Comparison of ENCODE assay signal across 17 cellular contexts in genomic region chr13:101576452-101576851, GRCh38.
DNase-seq lines count a peak whose midpoint lies in the region; ATAC-seq, FAIRE-seq and TF ChIP-seq lines count a peak whose summit lies in the region.
"Had no signal": no experiment of that assay in that cellular context is flagged by ENCODE, and none has a peak within 500 bp of the region (broad histone marks: within the 10 kb centered on the region; RNA-seq: fewer than 3 reads in every experiment).

No MANE protein-coding gene starts in this region.

- H3K4ac ChIP-seq in mesenchymal stem cell (ENCODE audit: low read depth in 1 of 2, low read length in 2 of 2): no peak overlapping the region

- H2AFZ ChIP-seq in mesenchymal stem cell (ENCODE audit: low read depth, low read length): no peak overlapping the region
- H2AFZ ChIP-seq: GM23248 had no signal

- FAIRE-seq in bronchial epithelial cell (lab: Jason Lieb, UNC): no peak
- FAIRE-seq: TTC549 had no signal

- H3K27me3 ChIP-seq in bronchial epithelial cell (ENCODE audit: control insufficient read depth, insufficient read depth, low read length): no peaks in the 10 kb centered on the region
- no peaks in the 10 kb centered on the region for H3K27me3 ChIP-seq in mesenchymal stem cell (ENCODE audit: control insufficient read depth in 1 of 2, insufficient read depth in 1 of 2, low read length in 2 of 2)
- peaks cover 14% of the 10 kb centered on the region for H3K27me3 ChIP-seq in BE2C
- H3K27me3 ChIP-seq: BLaER1 treated with 17β-estradiol and CSF1 and Interleukin-3, amounts not matched to agents 10 nM and 100 nM; esophagus squamous epithelium had no signal

- no peak overlapping the region for H3K4me2 ChIP-seq in mesenchymal stem cell (ENCODE audit: low read length, poor library complexity, severe bottlenecking)
- H3K4me2 ChIP-seq: BLaER1 treated with 17β-estradiol and CSF1 and Interleukin-3, amounts not matched to agents 10 nM and 100 nM had no signal

- no peaks in the 10 kb centered on the region for H3K79me1 ChIP-seq in mesenchymal stem cell (replicated peaks; ENCODE audit: low read length, poor library complexity, severe bottlenecking)

- no peak overlapping the region for H2AK5ac ChIP-seq in mesenchymal stem cell (ENCODE audit: low read length, severe bottlenecking)

- no peak overlapping the region for H4K8ac ChIP-seq in mesenchymal stem cell (ENCODE audit: low read length)

- 35% methylated on average over 4 of the region's 4 CpGs for WGBS in mesenchymal stem cell

- no peak overlapping the region for H3K27ac ChIP-seq in mesenchymal stem cell (ENCODE audit: low read length, poor library complexity, severe bottlenecking)
- H3K27ac ChIP-seq: BLaER1 treated with 17β-estradiol and CSF1 and Interleukin-3, amounts not matched to agents 10 nM and 100 nM; esophagus squamous epithelium; GM23248 had no signal

- H3K36me3 ChIP-seq in bronchial epithelial cell (ENCODE audit: control insufficient read depth, insufficient read depth, low read length): no peaks in the 10 kb centered on the region
- no peaks in the 10 kb centered on the region for H3K36me3 ChIP-seq in mesenchymal stem cell (ENCODE audit: control insufficient read depth in 1 of 2, insufficient read depth in 2 of 2, low read depth in 1 of 2, low read length in 2 of 2)
- no peaks in the 10 kb centered on the region for H3K36me3 ChIP-seq in BE2C
- H3K36me3 ChIP-seq: BLaER1 treated with 17β-estradiol and CSF1 and Interleukin-3, amounts not matched to agents 10 nM and 100 nM; esophagus squamous epithelium had no signal

- no peak overlapping the region for H2BK12ac ChIP-seq in mesenchymal stem cell (ENCODE audit: low read length in 2 of 2)

- H3K4me3 ChIP-seq in bronchial epithelial cell (ENCODE audit: low read depth, low read length) (no peak overlapping the region), mesenchymal stem cell (ENCODE audit: insufficient read depth in 1 of 2, low read depth in 1 of 2, low read length in 2 of 2) (no peak overlapping the region), BE2C (ENCODE audit: low read depth, low read length) (no peak overlapping the region)
- H3K4me3 ChIP-seq: BLaER1 treated with 17β-estradiol and CSF1 and Interleukin-3, amounts not matched to agents 10 nM and 100 nM; esophagus squamous epithelium; GM23248; lung had no signal

- H3K14ac ChIP-seq in mesenchymal stem cell (ENCODE audit: low read length in 2 of 2): no peak overlapping the region

- TF ChIP-seq CTCF in bronchial epithelial cell (IDR thresholded peaks at IDR 0.05; ENCODE audit: insufficient read depth, low read length, severe bottlenecking) (no peak), BE2C (IDR thresholded peaks at IDR 0.05; ENCODE audit: low read depth, low read length) (no peak)

- no peak overlapping the region for H3K9ac ChIP-seq in mesenchymal stem cell (ENCODE audit: low read length)
- H3K9ac ChIP-seq: BLaER1 treated with 17β-estradiol and CSF1 and Interleukin-3, amounts not matched to agents 10 nM and 100 nM; GM23248 had no signal

- in situ Hi-C loops in Caki2 (cut with HindIII; ENCODE audit: low pct_unique_long_range_greater_than_20kb, low sequenced_read_pairs): no loop called here

- no peak overlapping the region for H3K23ac ChIP-seq in mesenchymal stem cell (ENCODE audit: low read length in 2 of 2)

- no peak overlapping the region for H2BK120ac ChIP-seq in mesenchymal stem cell (ENCODE audit: low read depth, low read length)

- no peak for ATAC-seq in activated CD4-positive, CD25-positive, alpha-beta regulatory T cell treated with anti-CD3 and anti-CD28 coated beads, Interleukin-2, amount 50 U/mL, for 24 hours
- ATAC-seq: natural killer cell had no signal

- H3K18ac ChIP-seq in mesenchymal stem cell (ENCODE audit: low read depth in 1 of 2, low read length in 2 of 2): no peak overlapping the region

- no peak overlapping the region for H2BK5ac ChIP-seq in mesenchymal stem cell (ENCODE audit: low read depth, low read length, poor library complexity, severe bottlenecking)

- no peak overlapping the region for H4K91ac ChIP-seq in mesenchymal stem cell (ENCODE audit: low read length)

- no peaks in the 10 kb centered on the region for H3K9me3 ChIP-seq in mesenchymal stem cell (ENCODE audit: control insufficient read depth, low read length)
- H3K9me3 ChIP-seq in BE2C: no peaks in the 10 kb centered on the region
- H3K9me3 ChIP-seq: BLaER1 treated with 17β-estradiol and CSF1 and Interleukin-3, amounts not matched to agents 10 nM and 100 nM; esophagus squamous epithelium had no signal

- peaks cover 1% of the 10 kb centered on the region for H3K4me1 ChIP-seq in mesenchymal stem cell (ENCODE audit: control insufficient read depth, insufficient read depth, low read depth, low read length)
- H3K4me1 ChIP-seq in BE2C: no peaks in the 10 kb centered on the region
- H3K4me1 ChIP-seq: esophagus squamous epithelium had no signal

- H2BK15ac ChIP-seq in mesenchymal stem cell (ENCODE audit: low read depth, poor library complexity, severe bottlenecking): no peak overlapping the region

- peak; percentile 35 for DNase-seq in Caki2 (ENCODE audit: low read depth)
- DNase-seq in M059J (ENCODE audit: low read depth): peak; percentile 84
- DNase-seq in bronchial epithelial cell (ENCODE audit: low read depth): peak; percentile 62
- DNase-seq in mesenchymal stem cell: peak; percentile 51
- no peak for DNase-seq in BE2C
- no peak for DNase-seq in occipital lobe (lab: John Stamatoyannopoulos, UW)
- DNase-seq: activated CD4-positive, alpha-beta T cell treated with anti-CD3 and anti-CD28 coated beads, Interleukin-2, amount 50 U/mL, for 48 hours; esophagus squamous epithelium; GM23248; natural killer cell; NCI-H146; NCI-H226; stimulated activated CD4-positive, alpha-beta T cell treated with anti-CD3 and anti-CD28 coated beads, Interleukin-2, amount 100 ng/mL, for 24 hours had no signal

Comparison
In these comparisons a context has a peak if more than half of its experiments do, and no peak if none do; other contexts are left out.
1. DNase-seq: peak in Caki2 (single experiment), M059J (single experiment), bronchial epithelial cell (single experiment) and mesenchymal stem cell (single experiment); none in BE2C (single experiment) and occipital lobe (single experiment).